In the genomic region with DNA sequence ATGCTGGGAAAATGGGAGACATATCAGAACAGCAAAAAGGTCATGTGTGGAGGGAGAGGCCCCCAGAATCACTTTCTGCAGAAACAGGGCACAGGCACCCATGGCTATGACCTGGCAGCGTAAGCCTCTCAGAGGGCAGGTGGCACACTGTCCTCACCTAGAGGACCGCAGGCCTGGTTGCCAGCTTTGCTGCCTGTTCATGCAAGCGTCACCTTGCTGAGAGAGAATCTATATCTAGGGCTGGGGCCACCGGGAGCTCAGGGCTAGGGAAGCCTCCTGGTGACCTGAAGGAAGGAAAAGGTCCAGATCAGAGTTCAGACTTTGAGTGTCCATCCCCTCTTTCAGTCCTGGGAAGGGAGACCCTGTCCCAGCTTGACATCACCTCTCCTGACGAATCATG, we compare ENCODE assay signal across 15 cellular contexts.
A peak's percentile ranks its signal among the peaks of the same experiment; 100 is the strongest.
DNase-seq lines count a peak whose midpoint lies in the region; ATAC-seq, FAIRE-seq and TF ChIP-seq lines count a peak whose summit lies in the region.
"Had no signal": no experiment of that assay in that cellular context is flagged by ENCODE, and none has a peak within 500 bp of the region (broad histone marks: within the 10 kb centered on the region; RNA-seq: fewer than 3 reads in every experiment).

No MANE protein-coding gene starts in this region.

- H3K79me1 ChIP-seq in H1 (ENCODE audit: low read depth, low read length) = no peaks in the 10 kb centered on the region
- no peaks in the 10 kb centered on the region for H3K79me1 ChIP-seq in neuronal stem cell (ENCODE audit: low read depth, low read length)

- H3K18ac ChIP-seq in H1 (ENCODE audit: extremely low read depth, low read length) (no peak overlapping the region), neuronal stem cell (ENCODE audit: low read length) (peak overlapping the region; percentile 0)

- H3K27ac ChIP-seq in A549 = no peak overlapping the region
- H3K27ac ChIP-seq in H1 (ENCODE audit: low read depth, low read length) = no peak overlapping the region
- H3K27ac ChIP-seq in neuronal stem cell (replicated peaks; ENCODE audit: low read length) = no peak overlapping the region
- H3K27ac ChIP-seq: BLaER1 treated with 17β-estradiol and CSF1 and Interleukin-3, amounts not matched to agents 10 nM and 100 nM had no signal

- TF ChIP-seq CTCF in A549 (IDR thresholded peaks at IDR 0.05) = no peak
- TF ChIP-seq CTCF in H1 (IDR thresholded peaks at IDR 0.05; ENCODE audit: control extremely low read depth in 1 of 3, insufficient read depth in 1 of 3, low read depth in 1 of 3, low read length in 3 of 3) = no peak

- H3K27me3 ChIP-seq in H1 (replicated peaks in 1 of 4; ENCODE audit: control insufficient read depth in 3 of 4, extremely low read depth in 1 of 4, insufficient read depth in 3 of 4, low read length in 3 of 4) = no peaks in the 10 kb centered on the region
- no peaks in the 10 kb centered on the region for H3K27me3 ChIP-seq in neuronal stem cell (ENCODE audit: control insufficient read depth in 3 of 3, insufficient read depth in 3 of 3, low read depth in 1 of 3, low read length in 3 of 3)
- H3K27me3 ChIP-seq: BLaER1 treated with 17β-estradiol and CSF1 and Interleukin-3, amounts not matched to agents 10 nM and 100 nM had no signal

- no peak for TF ChIP-seq RAD21 in A549 (conservative IDR thresholded peaks at IDR 0.05 in 1 of 2, IDR thresholded peaks at IDR 0.05 in 1 of 2)
- TF ChIP-seq RAD21 in H1 (IDR thresholded peaks at IDR 0.05 in 1 of 2, conservative IDR thresholded peaks at IDR 0.05 in 1 of 2; ENCODE audit: low read depth in 2 of 2, low read length in 2 of 2) = no peak

- H2BK12ac ChIP-seq in H1 (ENCODE audit: low read depth, low read length) (no peak overlapping the region; the same call in 1 of the 2 replicates), neuronal stem cell (ENCODE audit: low read length) (no peak overlapping the region)

- H2BK15ac ChIP-seq in H1 (ENCODE audit: low read length) (no peak overlapping the region), neuronal stem cell (ENCODE audit: low read length) (no peak overlapping the region)

- no peak overlapping the region for H3K4me2 ChIP-seq in A549
- H3K4me2 ChIP-seq in H1 (ENCODE audit: insufficient read depth in 1 of 2, low read depth in 2 of 2, low read length in 2 of 2) = no peak overlapping the region
- no peak overlapping the region for H3K4me2 ChIP-seq in neuronal stem cell (ENCODE audit: insufficient read depth, low read length, poor library complexity, severe bottlenecking)

- no peaks in the 10 kb centered on the region for H3K79me2 ChIP-seq in H1 (ENCODE audit: control insufficient read depth in 1 of 2, insufficient read depth in 2 of 2, low read length in 2 of 2)

- no peak for TF ChIP-seq EP300 in A549 (IDR thresholded peaks at IDR 0.05)
- TF ChIP-seq EP300 in H1 (IDR thresholded peaks at IDR 0.05; ENCODE audit: borderline replicate concordance in 1 of 2, low read depth in 2 of 2, low read length in 2 of 2) = no peak

- H3K14ac ChIP-seq in H1 (ENCODE audit: insufficient read length) (no peak overlapping the region), neuronal stem cell (ENCODE audit: low read length) (peak overlapping the region; percentile 56)

- no peak overlapping the region for H2AK5ac ChIP-seq in H1 (ENCODE audit: low read depth, low read length)
- H2AK5ac ChIP-seq in neuronal stem cell (ENCODE audit: low read depth, low read length) = no peak overlapping the region

- H2BK5ac ChIP-seq in H1 (ENCODE audit: low read depth, low read length) (no peak overlapping the region), neuronal stem cell (ENCODE audit: low read length) (no peak overlapping the region)

- peak; percentile 37 for DNase-seq in activated CD8-positive, alpha-beta memory T cell treated with anti-CD3 and anti-CD28 coated beads, Interleukin-2, amount 10 ng/mL, durations not matched to agents 7 days and 5 days
- DNase-seq in activated CD8-positive, alpha-beta memory T cell treated with anti-CD3 and anti-CD28 coated beads, Interleukin-2, amount 50 U/mL, for 4 hours = no peak
- DNase-seq in A549 (ENCODE audit: low read depth in 1 of 2, low spot score in 1 of 2) (no peak), H1 (ENCODE audit: low read depth in 1 of 2, low spot score in 2 of 2) (no peak), neuronal stem cell (ENCODE audit: low spot score) (no peak), HTR-8/SVneo (ENCODE audit: insufficient read length, low spot score) (no peak)
- DNase-seq: CD4-positive, CD25-positive, alpha-beta regulatory T cell; DMS 273 treated with DMSO at 0.1 percent for 48 hours; DMS79; GOT3 had no signal

- H3K23ac ChIP-seq in H1 (ENCODE audit: insufficient read length) (no peak overlapping the region), neuronal stem cell (ENCODE audit: low read depth, low read length, poor library complexity) (no peak overlapping the region)

- FAIRE-seq in A549 (lab: Jason Lieb, UNC) = no peak
- FAIRE-seq in H1 (lab: Jason Lieb, UNC) = no peak
- no peak for FAIRE-seq in HTR-8/SVneo (lab: Jason Lieb, UNC)
- FAIRE-seq: GM12878 had no signal

- H2AFZ ChIP-seq in H1 (ENCODE audit: low read length) (no peak overlapping the region), neuronal stem cell (ENCODE audit: low read length) (no peak overlapping the region)

- H4K91ac ChIP-seq in H1 (replicated peaks; ENCODE audit: insufficient read length, low read length) = no peak overlapping the region
- no peak overlapping the region for H4K91ac ChIP-seq in neuronal stem cell (ENCODE audit: low read depth, low read length, poor library complexity)

- H3K9ac ChIP-seq in H1 (replicated peaks in 1 of 4; ENCODE audit: extremely low read depth in 1 of 4, low read depth in 3 of 4, low read length in 3 of 4) (no peak overlapping the region), neuronal stem cell (ENCODE audit: low read depth, low read length, poor library complexity) (no peak overlapping the region)
- H3K9ac ChIP-seq: BLaER1 treated with 17β-estradiol and CSF1 and Interleukin-3, amounts not matched to agents 10 nM and 100 nM had no signal

- H2BK120ac ChIP-seq in H1 (replicated peaks; ENCODE audit: low read depth, low read length) (no peak overlapping the region), neuronal stem cell (ENCODE audit: low read depth, low read length) (no peak overlapping the region)

- no peaks in the 10 kb centered on the region for H3K36me3 ChIP-seq in H1 (ENCODE audit: control insufficient read depth in 2 of 4, insufficient read depth in 4 of 4, low read length in 3 of 4)
- no peaks in the 10 kb centered on the region for H3K36me3 ChIP-seq in neuronal stem cell (replicated peaks in 1 of 2; ENCODE audit: control insufficient read depth in 2 of 2, insufficient read depth in 2 of 2, low read length in 2 of 2)
- H3K36me3 ChIP-seq: BLaER1 treated with 17β-estradiol and CSF1 and Interleukin-3, amounts not matched to agents 10 nM and 100 nM; HAP-1 had no signal

- no peaks in the 10 kb centered on the region for H4K20me1 ChIP-seq in H1 (replicated peaks in 1 of 2; ENCODE audit: control insufficient read depth in 1 of 2, insufficient read depth in 2 of 2, low read length in 2 of 2)
- H4K20me1 ChIP-seq: BLaER1 treated with 17β-estradiol and CSF1 and Interleukin-3, amounts not matched to agents 10 nM and 100 nM had no signal

- no peak overlapping the region for H2BK20ac ChIP-seq in H1 (ENCODE audit: low read length)

- H3K4me3 ChIP-seq in A549 (no peak overlapping the region), H1 (ENCODE audit: extremely low read depth in 1 of 4, insufficient read depth in 2 of 4, low read depth in 3 of 4, low read length in 4 of 4) (no peak overlapping the region), neuronal stem cell (ENCODE audit: low read length in 2 of 2) (no peak overlapping the region)
- H3K4me3 ChIP-seq: BLaER1 treated with 17β-estradiol and CSF1 and Interleukin-3, amounts not matched to agents 10 nM and 100 nM; GM12878; HAP-1 had no signal

- no peak for ATAC-seq in activated CD8-positive, alpha-beta memory T cell treated with anti-CD3 and anti-CD28 coated beads, Interleukin-2, amount 10 ng/mL, durations not matched to agents 7 days and 5 days
- peak; percentile 15 to 24; a peak in 2 of 6 replicates for ATAC-seq in A549
- ATAC-seq in GM19328 (IDR thresholded peaks at IDR 0.05; ENCODE audit: unreplicated experiment) = no peak
- no peak for ATAC-seq in HG03432 (IDR thresholded peaks at IDR 0.05; ENCODE audit: unreplicated experiment)

- TF ChIP-seq POLR2A in A549 (IDR thresholded peaks at IDR 0.05; ENCODE audit: low read length) (no peak), H1 (IDR thresholded peaks at IDR 0.05; ENCODE audit: control extremely low read depth in 1 of 2, low read depth in 2 of 2, low read length in 2 of 2) (no peak)

- CTCF ChIA-PET in activated CD8-positive, alpha-beta memory T cell treated with anti-CD3 and anti-CD28 coated beads, Interleukin-2, amount 10 ng/mL, durations not matched to agents 7 days and 5 days (lab: Charles Lee) = no interaction called here
- CTCF ChIA-PET in A549 (lab: Yijun Ruan, JAX) = interaction anchor here (0.6 to 1.9 kb wide), 4 partner anchors 9 to 404 kb away, joined by 3 to 5 read pairs (median 4); no protein-coding TSS in a partner anchor
- CTCF ChIA-PET in H1 (lab: Charles Lee; ENCODE audit: partially characterized antibody) = interaction anchor here (0.6 to 3.1 kb wide), 14 partner anchors 10 to 284 kb away, joined by 3 to 15 read pairs (median 4); a partner anchor contains a TSS

- H3K23me2 ChIP-seq in H1 (ENCODE audit: low read depth, low read length) = no peaks in the 10 kb centered on the region

- no peak overlapping the region for H3K56ac ChIP-seq in H1 (replicated peaks; ENCODE audit: insufficient read length, low read depth, low read length)

- 79% methylated on average over 5 of the region's 5 CpGs for WGBS in A549 (ENCODE audit: missing lambda C conversion rate)
- WGBS in H1 (ENCODE audit: extremely low coverage in 1 of 2, insufficient coverage in 1 of 2, insufficient read length in 1 of 2, insufficient replicate concordance in 2 of 2, low coverage in 1 of 2, low lambda C conversion rate in 2 of 2, missing lambda C conversion rate in 1 of 2), 2 experiments = 91% methylated on average over 5 of the region's 5 CpGs; no CpG with 5 or more reads in 1 of the 2 experiments
- no CpG with 5 or more reads among the region's 5 CpGs for WGBS in neuronal stem cell (ENCODE audit: extremely low coverage in 2 of 2, insufficient read length in 2 of 2, insufficient replicate concordance in 1 of 2), 2 donors

- no peaks in the 10 kb centered on the region for H3K27me3 Mint-ChIP-seq in activated CD8-positive, alpha-beta memory T cell treated with anti-CD3 and anti-CD28 coated beads, Interleukin-2, amount 10 ng/mL, durations not matched to agents 7 days and 5 days
- H3K27me3 Mint-ChIP-seq: CD4-positive, CD25-positive, alpha-beta regulatory T cell had no signal

- H3K9me3 ChIP-seq in A549 (no peaks in the 10 kb centered on the region), H1 (ENCODE audit: insufficient read depth in 2 of 2, low read depth in 1 of 2, low read length in 1 of 2) (no peaks in the 10 kb centered on the region), neuronal stem cell (replicated peaks in 1 of 2; ENCODE audit: control insufficient read depth in 2 of 2, insufficient read depth in 1 of 2, low read depth in 1 of 2, low read length in 2 of 2) (no peaks in the 10 kb centered on the region)
- H3K9me3 ChIP-seq: BLaER1 treated with 17β-estradiol and CSF1 and Interleukin-3, amounts not matched to agents 10 nM and 100 nM; HAP-1 had no signal

- no peak overlapping the region for H3K4ac ChIP-seq in H1 (replicated peaks; ENCODE audit: insufficient read length, low read depth, low read length)
- H3K4ac ChIP-seq in neuronal stem cell (ENCODE audit: low read length) = no peak overlapping the region

- no peak overlapping the region for H3K27ac Mint-ChIP-seq in activated CD8-positive, alpha-beta memory T cell treated with anti-CD3 and anti-CD28 coated beads, Interleukin-2, amount 10 ng/mL, durations not matched to agents 7 days and 5 days

- H3K4me3 Mint-ChIP-seq in activated CD8-positive, alpha-beta memory T cell treated with anti-CD3 and anti-CD28 coated beads, Interleukin-2, amount 10 ng/mL, durations not matched to agents 7 days and 5 days = no peak overlapping the region
- H3K4me3 Mint-ChIP-seq: CD4-positive, CD25-positive, alpha-beta regulatory T cell had no signal

- no peak overlapping the region for H4K5ac ChIP-seq in H1 (ENCODE audit: insufficient read length, low read depth, low read length)

- no peaks in the 10 kb centered on the region for H3K9me3 Mint-ChIP-seq in activated CD8-positive, alpha-beta memory T cell treated with anti-CD3 and anti-CD28 coated beads, Interleukin-2, amount 10 ng/mL, durations not matched to agents 7 days and 5 days (ENCODE audit: low read depth)
- H3K9me3 Mint-ChIP-seq: CD4-positive, CD25-positive, alpha-beta regulatory T cell had no signal

- POLR2A ChIA-PET in A549 (lab: Yijun Ruan, JAX) (no interaction called here), H1 (lab: Charles Lee; ENCODE audit: partially characterized antibody) (interaction anchor here (1.2 kb wide), 1 partner anchor 29 kb away, joined by 3 read pairs; no protein-coding TSS in a partner anchor)

- H4K8ac ChIP-seq in H1 (ENCODE audit: extremely low read depth, insufficient read depth, low read length) (peak overlapping the region; percentile 72; the same call in 1 of the 2 replicates), neuronal stem cell (ENCODE audit: low read depth, low read length) (no peak overlapping the region)

- H3K36me3 Mint-ChIP-seq in activated CD8-positive, alpha-beta memory T cell treated with anti-CD3 and anti-CD28 coated beads, Interleukin-2, amount 10 ng/mL, durations not matched to agents 7 days and 5 days = no peaks in the 10 kb centered on the region
- H3K36me3 Mint-ChIP-seq: CD4-positive, CD25-positive, alpha-beta regulatory T cell had no signal

- H3K4me1 ChIP-seq in A549 = peaks cover 2% of the 10 kb centered on the region; the same call in 2 of the 3 replicates
- H3K4me1 ChIP-seq in H1 (replicated peaks in 1 of 4; ENCODE audit: control insufficient read depth in 3 of 4, insufficient read depth in 4 of 4, low read length in 3 of 4) = no peaks in the 10 kb centered on the region
- H3K4me1 ChIP-seq in neuronal stem cell (ENCODE audit: control insufficient read depth in 2 of 2, insufficient read depth in 1 of 2, low read depth in 1 of 2, low read length in 2 of 2) = peaks cover 0 to 3% of the 10 kb centered on the region in 2 donors
- H3K4me1 ChIP-seq: HAP-1 had no signal

- peaks cover 9% of the 10 kb centered on the region for H3K4me1 Mint-ChIP-seq in activated CD8-positive, alpha-beta memory T cell treated with anti-CD3 and anti-CD28 coated beads, Interleukin-2, amount 10 ng/mL, durations not matched to agents 7 days and 5 days
- H3K4me1 Mint-ChIP-seq: CD4-positive, CD25-positive, alpha-beta regulatory T cell had no signal

Comparison
In these comparisons a context has a peak if more than half of its experiments do, and no peak if none do; other contexts are left out.
1. ATAC-seq: peak in A549 (2 of 2); none in activated CD8-positive, alpha-beta memory T cell treated with anti-CD3 and anti-CD28 coated beads, Interleukin-2, amount 10 ng/mL, durations not matched to agents 7 days and 5 days (single experiment), GM19328 (single experiment) and HG03432 (single experiment).